8 cellular contexts compared by ENCODE assay signal in genomic region chr1:75724472-75725022, GRCh38. TPM values are rescaled to one million over a fixed set of nuclear protein-coding genes. Genes with fewer than 3 reads are reported as not detected.
DNase-seq lines count a peak whose midpoint lies in the region; ATAC-seq lines count a peak whose summit lies in the region.

ACADM (plus strand) TSS chr1:75724709; CDS start chr1:75724788, 79 bp downstream.

- peak within 1 kb of the TSS; percentile 88 for H3K27ac ChIP-seq in mesendoderm (ENCODE audit: low read depth, low read length)

- peak within 1 kb of the TSS; percentile 98 to 99 for H3K4me3 Mint-ChIP-seq in effector memory CD8-positive, alpha-beta T cell

- H4K8ac ChIP-seq in mesendoderm (ENCODE audit: low read depth, low read length) = no peak within 1 kb of the TSS

- H2BK5ac ChIP-seq in mesendoderm (ENCODE audit: low read length) = peak within 1 kb of the TSS; percentile 43

- no peaks in the 10 kb centered on the region for H3K36me3 ChIP-seq in mesendoderm (ENCODE audit: control insufficient read depth, insufficient read depth, low read length)

- ATAC-seq in GM19455 (IDR thresholded peaks at IDR 0.05; ENCODE audit: unreplicated experiment) = peak; percentile 86
- ATAC-seq in effector memory CD8-positive, alpha-beta T cell (replicated peaks) = peak; percentile 94

- H3K18ac ChIP-seq in mesendoderm (ENCODE audit: low read length) = peak within 1 kb of the TSS; percentile 91

- WGBS in mesendoderm (ENCODE audit: extremely low coverage, insufficient coverage, low lambda C conversion rate) = no CpG with 5 or more reads among the region's 48 CpGs

- H3K9me3 Mint-ChIP-seq in effector memory CD8-positive, alpha-beta T cell = no peaks in the 10 kb centered on the region

- H4K5ac ChIP-seq in mesendoderm (ENCODE audit: low read length) = no peak within 1 kb of the TSS

- H3K4me1 ChIP-seq in mesendoderm (ENCODE audit: control insufficient read depth, low read depth, low read length) = no peaks in the 10 kb centered on the region

- H3K27me3 ChIP-seq in mesendoderm (ENCODE audit: insufficient read depth, low read length, poor library complexity) = no peaks in the 10 kb centered on the region

- H2BK15ac ChIP-seq in mesendoderm (replicated peaks; ENCODE audit: low read depth) = no peak within 1 kb of the TSS

- H3K4me1 Mint-ChIP-seq in effector memory CD8-positive, alpha-beta T cell (ENCODE audit: low read depth in 2 of 2) = peaks cover 15 to 30% of the 10 kb centered on the region in 2 donors

- H3K9ac ChIP-seq in mesendoderm (ENCODE audit: low read length) = peak within 1 kb of the TSS; percentile 91

- H3K56ac ChIP-seq in mesendoderm (ENCODE audit: low read length) = peak within 1 kb of the TSS; percentile 91

- H3K4ac ChIP-seq in mesendoderm (ENCODE audit: low read depth, low read length) = no peak within 1 kb of the TSS

- H2AK5ac ChIP-seq in mesendoderm (ENCODE audit: low read length) = no peak within 1 kb of the TSS

- H3K79me2 ChIP-seq in mesendoderm (ENCODE audit: control insufficient read depth, insufficient read depth, low read length) = peaks cover 14% of the 10 kb centered on the region

- H3K27me3 Mint-ChIP-seq in effector memory CD8-positive, alpha-beta T cell = no peaks in the 10 kb centered on the region

- H3K4me3 ChIP-seq in mesendoderm (ENCODE audit: low read length) = peak within 1 kb of the TSS; percentile 78

- no peak within 1 kb of the TSS for H2BK120ac ChIP-seq in mesendoderm (ENCODE audit: low read depth, low read length)

- H3K79me1 ChIP-seq in mesendoderm (ENCODE audit: low read length) = peaks cover 7% of the 10 kb centered on the region

- H3K36me3 Mint-ChIP-seq in effector memory CD8-positive, alpha-beta T cell (ENCODE audit: insufficient read depth) = no peaks in the 10 kb centered on the region

- H3K27ac Mint-ChIP-seq in effector memory CD8-positive, alpha-beta T cell = peak within 1 kb of the TSS; percentile 95 to 99

- H3K4me2 ChIP-seq in mesendoderm (ENCODE audit: low read length) = peak within 1 kb of the TSS; percentile 45

- DNase-seq in CMK (ENCODE audit: low read depth) = peak; percentile 58
- DNase-seq in HK-2 (ENCODE audit: unreplicated experiment) = peak; percentile 90
- DNase-seq in NOMO-1 (lab: John Stamatoyannopoulos, UW; ENCODE audit: unreplicated experiment in 2 of 2) = peak; percentile 82 to 89
- peak; percentile 56 to 81 (median 80) for DNase-seq in activated CD8-positive, alpha-beta memory T cell treated with anti-CD3 and anti-CD28 coated beads for 48 hours (ENCODE audit: low read depth in 2 of 3, low spot score in 2 of 3)
- peak; percentile 73 to 78 (median 75) for DNase-seq in effector memory CD8-positive, alpha-beta T cell
- peak; percentile 83 for DNase-seq in mesendoderm
- DNase-seq in stimulated activated CD8-positive, alpha-beta memory T cell treated with anti-CD3 and anti-CD28 coated beads, Interleukin-15, amount 100 ng/mL, for 1 hour (ENCODE audit: low read depth) = peak; percentile 63

- H3K23ac ChIP-seq in mesendoderm (ENCODE audit: low read length) = no peak within 1 kb of the TSS

RNA-seq across cellular contexts. Expression of gene ACADM, which starts in this region (rescaled TPM):
- polyA plus RNA-seq in mesendoderm (2013, experiment 1 of 2) = 28.4 TPM
- 27.9 TPM for polyA plus RNA-seq in mesendoderm (2013, experiment 2 of 2)

Comparison
In these comparisons a context has a peak if more than half of its experiments do, and no peak if none do; other contexts are left out.
1. Peak in every context shown above with its lines: DNase-seq, ATAC-seq, H3K4me3 ChIP-seq and H3K27ac ChIP-seq.